In the genomic region with DNA sequence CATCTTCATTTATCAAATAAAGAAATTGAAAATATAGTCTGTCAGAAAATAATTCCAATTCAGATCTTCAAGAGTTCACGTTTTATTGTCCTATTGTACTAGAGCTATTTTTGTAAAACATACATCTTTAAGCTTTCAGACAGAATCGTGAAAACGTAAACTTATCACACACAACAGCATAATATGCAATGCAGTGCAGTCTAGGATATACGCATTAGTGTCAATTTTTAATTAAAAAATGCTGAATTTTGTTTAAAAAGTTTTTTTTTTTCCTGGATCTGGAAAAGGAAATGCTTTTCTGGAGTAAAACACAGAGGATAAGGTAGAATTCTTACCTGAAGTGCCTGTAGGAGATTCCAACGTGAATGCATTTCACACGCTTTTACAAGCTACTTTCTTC, we compare ENCODE assay signal across 14 cellular contexts.
A peak's percentile ranks its signal among the peaks of the same experiment; 100 is the strongest.
DNase-seq lines count a peak whose midpoint lies in the region; ATAC-seq and TF ChIP-seq lines count a peak whose summit lies in the region.
"Had no signal": no experiment of that assay in that cellular context is flagged by ENCODE, and none has a peak within 500 bp of the region (broad histone marks: within the 10 kb centered on the region; RNA-seq: fewer than 3 reads in every experiment).

No MANE protein-coding gene starts in this region.

- DNase-seq in AG10803 (ENCODE audit: low read depth) = no peak
- DNase-seq in foreskin fibroblast = no peak
- DNase-seq in gastrocnemius medialis = no peak
- no peak for DNase-seq in OCI-M1 (lab: John Stamatoyannopoulos, UW)
- DNase-seq in effector memory CD8-positive, alpha-beta T cell = no peak
- DNase-seq in central memory CD4-positive, alpha-beta T cell = no peak
- DNase-seq: activated CD4-positive, CD25-positive, alpha-beta regulatory T cell treated with anti-CD3 and anti-CD28 coated beads, Interleukin-2, amount 50 U/mL, for 72 hours; activated effector memory CD4-positive, alpha-beta T cell treated with anti-CD3 and anti-CD28 coated beads, Interleukin-2, amount 50 U/mL, for 16 hours; GF-D8; naive thymus-derived CD4-positive, alpha-beta T cell; substantia nigra had no signal

- no peak for TF ChIP-seq POLR2A in gastrocnemius medialis (IDR thresholded peaks at IDR 0.05)

- peaks cover 15 to 21% of the 10 kb centered on the region in 2 donors for H3K4me1 Mint-ChIP-seq in effector memory CD8-positive, alpha-beta T cell (ENCODE audit: low read depth in 2 of 2)

- intact Hi-C loops in gastrocnemius medialis (cut with DNase I; ENCODE audit: low total_unique reads) = loop anchor here (5.0 to 10.0 kb wide), 5 partner anchors 39 to 776 kb away; partner anchors contain the start of gene KLF6

- TF ChIP-seq CTCF in AG10803 (conservative IDR thresholded peaks at IDR 0.05; ENCODE audit: low read length) (no peak), WI38 (IDR thresholded peaks at IDR 0.05; ENCODE audit: low read depth, low read length) (no peak), foreskin fibroblast (IDR thresholded peaks at IDR 0.05; ENCODE audit: low read depth, low read length) (no peak), gastrocnemius medialis (IDR thresholded peaks at IDR 0.05 in 4 of 5, conservative IDR thresholded peaks at IDR 0.05 in 1 of 5) (no peak)

- no peaks in the 10 kb centered on the region for H3K27me3 ChIP-seq in gastrocnemius medialis
- H3K27me3 ChIP-seq: BLaER1 treated with 17β-estradiol and CSF1 and Interleukin-3, amounts not matched to agents 10 nM and 100 nM had no signal

- ATAC-seq in gastrocnemius medialis = no peak
- no peak for ATAC-seq in effector memory CD8-positive, alpha-beta T cell (replicated peaks)
- no peak for ATAC-seq in HG03520 (IDR thresholded peaks at IDR 0.05; ENCODE audit: unreplicated experiment)
- ATAC-seq: naive thymus-derived CD4-positive, alpha-beta T cell had no signal

- H3K27ac Mint-ChIP-seq in effector memory CD8-positive, alpha-beta T cell = no peak overlapping the region
- H3K27ac Mint-ChIP-seq: naive thymus-derived CD4-positive, alpha-beta T cell had no signal

- H3K36me3 ChIP-seq in gastrocnemius medialis = no peaks in the 10 kb centered on the region
- H3K36me3 ChIP-seq: BLaER1 treated with 17β-estradiol and CSF1 and Interleukin-3, amounts not matched to agents 10 nM and 100 nM had no signal

- H3K9me3 ChIP-seq in gastrocnemius medialis = no peaks in the 10 kb centered on the region

- in situ Hi-C loops in gastrocnemius medialis (cut with MboI; ENCODE audit: low sequenced_read_pairs in 4 of 4) = no loop called here

- H3K27me3 Mint-ChIP-seq in effector memory CD8-positive, alpha-beta T cell = no peaks in the 10 kb centered on the region
- H3K27me3 Mint-ChIP-seq: naive thymus-derived CD4-positive, alpha-beta T cell had no signal

- H3K9me3 Mint-ChIP-seq in effector memory CD8-positive, alpha-beta T cell = no peaks in the 10 kb centered on the region
- H3K9me3 Mint-ChIP-seq: naive thymus-derived CD4-positive, alpha-beta T cell had no signal

- H3K36me3 Mint-ChIP-seq in effector memory CD8-positive, alpha-beta T cell (ENCODE audit: insufficient read depth) = no peaks in the 10 kb centered on the region

- peak overlapping the region; percentile 54 for H3K4me3 ChIP-seq in AG10803 (ENCODE audit: low read length)
- peak overlapping the region; percentile 53 for H3K4me3 ChIP-seq in WI38 (ENCODE audit: low read depth, low read length)
- H3K4me3 ChIP-seq in foreskin fibroblast (ENCODE audit: low read depth in 1 of 2, low read length in 2 of 2) = peak overlapping the region; percentile 6 to 15
- peak overlapping the region; percentile 10 to 50 (median 41) for H3K4me3 ChIP-seq in gastrocnemius medialis
- H3K4me3 ChIP-seq: BLaER1 treated with 17β-estradiol and CSF1 and Interleukin-3, amounts not matched to agents 10 nM and 100 nM had no signal

- H3K4me3 Mint-ChIP-seq in effector memory CD8-positive, alpha-beta T cell = no peak overlapping the region

- peak overlapping the region; percentile 69 to 83 (median 76) for H3K27ac ChIP-seq in gastrocnemius medialis

- peaks cover 11 to 33% of the 10 kb centered on the region in 2 donors for H3K4me1 ChIP-seq in gastrocnemius medialis
